In genomic region chr7:151595702-151596340, GRCh38 we compare ENCODE assay signal across 25 cellular contexts.
DNase-seq lines count a peak whose midpoint lies in the region; ATAC-seq and TF ChIP-seq lines count a peak whose summit lies in the region.
"Had no signal": no experiment of that assay in that cellular context is flagged by ENCODE, and none has a peak within 500 bp of the region (broad histone marks: within the 10 kb centered on the region; RNA-seq: fewer than 3 reads in every experiment).

No MANE protein-coding gene starts in this region.

- TF ChIP-seq CTCF in coronary artery (IDR thresholded peaks at IDR 0.05) (no peak), sigmoid colon (IDR thresholded peaks at IDR 0.05) (no peak), upper lobe of right lung (IDR thresholded peaks at IDR 0.05) (no peak), WTC11 (IDR thresholded peaks at IDR 0.05) (no peak)

- peaks cover 0 to 11% (median 0%) of the 10 kb centered on the region in 4 donors for H3K36me3 ChIP-seq in sigmoid colon
- peaks cover 7% of the 10 kb centered on the region for H3K36me3 ChIP-seq in upper lobe of right lung
- H3K36me3 ChIP-seq: adrenal gland, HAP-1 had no signal

- H3K27ac ChIP-seq in coronary artery (no peak overlapping the region), sigmoid colon (peak overlapping the region in 3 of 4 donors; percentile 82 to 94 (median 91)), upper lobe of right lung (no peak overlapping the region)
- H3K27ac ChIP-seq: adrenal gland, brain microvascular endothelial cell had no signal

- DNase-seq in NCI-H510A treated with DMSO at 0.1 percent for 48 hours (lab: John Stamatoyannopoulos, UW) (peak; percentile 4), NCI-H510A (lab: John Stamatoyannopoulos, UW) (no peak), NCI-H2029 (lab: John Stamatoyannopoulos, UW) (peak; percentile 86), coronary artery (ENCODE audit: low spot score) (peak; percentile 9), sigmoid colon (no peak), upper lobe of right lung (no peak), WTC11 (ENCODE audit: low spot score) (no peak), NCI-H1436 (lab: John Stamatoyannopoulos, UW) (no peak)
- DNase-seq: activated CD4-positive, alpha-beta memory T cell treated with anti-CD3 and anti-CD28 coated beads for 36 hours; activated gamma-delta T cell treated with Interleukin-2 at 50 U/mL for 16 hours; activated T-cell treated with anti-CD3 and anti-CD28 coated beads for 4 hours; adrenal gland; brain microvascular endothelial cell; COR-L47; endodermal cell; kidney glomerular epithelial cell; natural killer cell; NCI-H446; RPMI8226; stimulated activated CD4-positive, alpha-beta T cell treated with anti-CD3 and anti-CD28 coated beads, Interleukin-12 subunit alpha, Interleukin-12 subunit beta, amount 100 ng/mL, for 4 hours; T1000 had no signal

- no peak for TF ChIP-seq EP300 in sigmoid colon (IDR thresholded peaks at IDR 0.05)

- no peak overlapping the region for H3K4me3 Mint-ChIP-seq in WTC11
- H3K4me3 Mint-ChIP-seq: activated CD4-positive, alpha-beta memory T cell treated with anti-CD3 and anti-CD28 coated beads for 36 hours; endodermal cell; memory B cell; natural killer cell; type B pancreatic cell had no signal

- no peak overlapping the region for H3K4me3 ChIP-seq in coronary artery
- H3K4me3 ChIP-seq in sigmoid colon: no peak overlapping the region
- H3K4me3 ChIP-seq in upper lobe of right lung: no peak overlapping the region
- H3K4me3 ChIP-seq: adrenal gland, HAP-1 had no signal

- POLR2A ChIA-PET in WTC11 (lab: Charles Lee): no interaction called here

- H3K36me3 Mint-ChIP-seq in WTC11: no peaks in the 10 kb centered on the region
- H3K36me3 Mint-ChIP-seq: activated CD4-positive, alpha-beta memory T cell treated with anti-CD3 and anti-CD28 coated beads for 36 hours; natural killer cell; type B pancreatic cell had no signal

- CTCF ChIA-PET in WTC11 (lab: Charles Lee): interaction anchor here (1.3 kb wide), 1 partner anchor 36 kb away, joined by 3 read pairs; no protein-coding TSS in a partner anchor

- no peak for ATAC-seq in upper lobe of right lung
- no peak for ATAC-seq in WTC11
- ATAC-seq: natural killer cell, SK-N-SH treated with all-trans-retinoic acid at 6 μM for 48 hours had no signal

- H3K27me3 Mint-ChIP-seq in WTC11 (ENCODE audit: low read depth): no peaks in the 10 kb centered on the region
- H3K27me3 Mint-ChIP-seq: activated CD4-positive, alpha-beta memory T cell treated with anti-CD3 and anti-CD28 coated beads for 36 hours; memory B cell; type B pancreatic cell had no signal

- peaks cover 0 to 58% (median 45%) of the 10 kb centered on the region in 4 donors for H3K4me1 ChIP-seq in sigmoid colon
- peaks cover 5% of the 10 kb centered on the region for H3K4me1 ChIP-seq in upper lobe of right lung
- H3K4me1 ChIP-seq: HAP-1 had no signal

- no peak overlapping the region for H3K27ac Mint-ChIP-seq in WTC11
- H3K27ac Mint-ChIP-seq: activated CD4-positive, alpha-beta memory T cell treated with anti-CD3 and anti-CD28 coated beads for 36 hours; endodermal cell; memory B cell; natural killer cell; type B pancreatic cell had no signal

- no peaks in the 10 kb centered on the region for H3K9me3 Mint-ChIP-seq in WTC11
- H3K9me3 Mint-ChIP-seq: activated CD4-positive, alpha-beta memory T cell treated with anti-CD3 and anti-CD28 coated beads for 36 hours; endodermal cell; memory B cell; natural killer cell; type B pancreatic cell had no signal

- no peak for TF ChIP-seq POLR2A in sigmoid colon (IDR thresholded peaks at IDR 0.05)

- 61 to 81% methylated on average over 3 of the region's 3 CpGs for WGBS in sigmoid colon, 2 donors

- peaks cover 9% of the 10 kb centered on the region for H3K4me1 Mint-ChIP-seq in WTC11

- intact Hi-C loops in sigmoid colon (cut with DNase I): no loop called here
- intact Hi-C loops in upper lobe of right lung (cut with DNase I): no loop called here

- H3K9me3 ChIP-seq in sigmoid colon (no peaks in the 10 kb centered on the region), upper lobe of right lung (no peaks in the 10 kb centered on the region)
- H3K9me3 ChIP-seq: adrenal gland, HAP-1 had no signal

- H3K27me3 ChIP-seq in sigmoid colon: no peaks in the 10 kb centered on the region
- H3K27me3 ChIP-seq in upper lobe of right lung: no peaks in the 10 kb centered on the region
- H3K27me3 ChIP-seq: adrenal gland, brain microvascular endothelial cell had no signal

TF ChIP-seq in WTC11, 78 proteins besides CTCF, POLR2A, EP300 and RAD21:
- TF ChIP-seq TEAD1 (CRISPR knock-in tag; IDR thresholded peaks at IDR 0.05): no peak
- no peak for TF ChIP-seq ETV6 (CRISPR knock-in tag; IDR thresholded peaks at IDR 0.05)
TF ChIP-seq in WTC11: peak in this region for 0.

Comparison
In these comparisons a context has a peak if more than half of its experiments do, and no peak if none do; other contexts are left out.
1. DNase-seq: peak in NCI-H510A treated with DMSO at 0.1 percent for 48 hours (single experiment), NCI-H2029 (single experiment) and coronary artery (single experiment); none in NCI-H510A (single experiment), sigmoid colon (single experiment), upper lobe of right lung (single experiment), WTC11 (single experiment) and NCI-H1436 (single experiment).
2. H3K27ac ChIP-seq: peak in sigmoid colon (3 of 4); none in coronary artery (0 of 2) and upper lobe of right lung (single experiment).